In the genomic region with DNA sequence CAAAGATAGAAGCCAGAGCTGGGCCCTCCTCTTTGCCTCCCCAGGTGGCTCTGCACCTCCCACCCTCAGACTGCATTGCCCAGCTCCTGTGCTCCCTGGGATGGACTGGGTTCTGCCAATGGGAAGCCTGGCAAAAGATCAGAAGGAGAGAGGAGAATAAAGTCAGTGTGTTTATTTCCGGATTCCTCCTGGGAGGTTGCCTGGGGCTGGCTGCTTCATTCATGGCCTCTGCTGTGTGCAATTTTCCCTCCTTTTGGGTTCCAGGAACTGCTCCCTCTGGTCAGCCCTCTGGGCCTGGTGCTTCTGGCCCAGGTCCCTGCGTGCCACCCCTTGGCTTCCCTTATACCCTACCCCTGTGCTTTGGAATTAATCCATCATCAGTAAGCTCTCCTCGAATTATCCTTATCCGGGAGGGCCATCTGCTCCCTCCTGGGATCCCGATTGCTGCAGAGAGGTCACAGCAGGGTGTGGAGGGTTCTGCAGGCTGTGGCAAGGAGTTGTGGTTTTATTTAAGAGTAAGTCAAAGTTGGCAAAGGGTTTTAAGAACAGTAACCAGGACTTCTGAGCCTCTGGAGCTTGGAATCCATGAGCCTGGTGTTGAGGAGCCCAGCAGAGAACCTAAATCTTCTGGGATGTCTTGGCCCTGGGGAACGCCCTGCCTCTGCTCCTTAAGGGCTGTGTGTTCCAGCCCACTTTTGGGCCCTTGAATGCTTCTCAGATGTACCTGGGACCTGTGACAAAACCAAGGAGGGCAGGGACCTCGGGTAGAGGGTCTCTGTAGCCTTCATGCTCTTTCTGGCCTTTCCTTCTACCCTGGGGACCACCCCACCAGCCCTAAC, we compare ENCODE assay signal across 9 cellular contexts. TPM values are rescaled to one million over a fixed set of nuclear protein-coding genes. Genes with fewer than 3 reads are reported as not detected.
DNase-seq lines count a peak whose midpoint lies in the region; ATAC-seq and TF ChIP-seq lines count a peak whose summit lies in the region.
"Had no signal": no experiment of that assay in that cellular context is flagged by ENCODE, and none has a peak within 500 bp of the region (broad histone marks: within the 10 kb centered on the region; RNA-seq: fewer than 3 reads in every experiment).

No MANE protein-coding gene starts in this region.

- H3K4me1 ChIP-seq in uterus: no peaks in the 10 kb centered on the region

- DNase-seq in NCI-H2171 treated with DMSO at 0.1 percent for 48 hours (lab: John Stamatoyannopoulos, UW) (peak; percentile 28), NCI-H2171 (lab: John Stamatoyannopoulos, UW) (no peak), brain microvascular endothelial cell (no peak), iPS-NIHi7 (ENCODE audit: extremely low spot score) (peak; percentile 39), uterus (no peak), activated gamma-delta T cell (lab: John Stamatoyannopoulos, UW) (no peak)
- DNase-seq: NCI-H1436 treated with DMSO at 0.1 percent for 48 hours had no signal

- intact Hi-C loops in uterus (cut with DNase I; ENCODE audit: low total_unique reads): no loop called here

- H3K4me3 ChIP-seq in brain microvascular endothelial cell (ENCODE audit: low read depth, low read length) (no peak overlapping the region), uterus (no peak overlapping the region)

- H3K27ac ChIP-seq in brain microvascular endothelial cell (peak overlapping the region; percentile 75), uterus (peak overlapping the region; percentile 58 to 65)

- no peaks in the 10 kb centered on the region for H3K9me3 ChIP-seq in uterus

- H3K27me3 ChIP-seq in brain microvascular endothelial cell (replicated peaks): no peaks in the 10 kb centered on the region
- no peaks in the 10 kb centered on the region for H3K27me3 ChIP-seq in uterus

- H3K36me3 ChIP-seq in brain microvascular endothelial cell (replicated peaks) (no peaks in the 10 kb centered on the region), uterus (no peaks in the 10 kb centered on the region)

- no peak for TF ChIP-seq POLR2A in uterus (IDR thresholded peaks at IDR 0.05)

- in situ Hi-C loops in brain microvascular endothelial cell (cut with HindIII; ENCODE audit: low pct_ligation_motif_present, low sequenced_read_pairs): loop anchor here (25.0 kb wide), 1 partner anchor 242 kb away; no protein-coding TSS in a partner anchor

- no peak for ATAC-seq in HG03432 (IDR thresholded peaks at IDR 0.05; ENCODE audit: unreplicated experiment)
- ATAC-seq in GM19463 (IDR thresholded peaks at IDR 0.05; ENCODE audit: unreplicated experiment): no peak

- no peak for TF ChIP-seq CTCF in brain microvascular endothelial cell (IDR thresholded peaks at IDR 0.05; ENCODE audit: low read depth, low read length, missing control alignments)
- TF ChIP-seq CTCF in uterus (IDR thresholded peaks at IDR 0.05): no peak

RNA-seq across cellular contexts. Expression of a gene that starts 8.2 kb away (rescaled TPM):
- total RNA-seq in uterus: 100 to 1,000 TPM; 130 to 578 (median 324) TPM

RNA-seq across cellular contexts. Expression of a gene that starts 38.1 kb away (rescaled TPM):
- 10 to 100 TPM; 28.8 to 52.9 (median 36.3) TPM for total RNA-seq in uterus

Comparison
In these comparisons a context has a peak if more than half of its experiments do, and no peak if none do; other contexts are left out.
1. DNase-seq: peak in NCI-H2171 treated with DMSO at 0.1 percent for 48 hours (single experiment) and iPS-NIHi7 (single experiment); none in NCI-H2171 (single experiment), brain microvascular endothelial cell (single experiment), uterus (0 of 2) and activated gamma-delta T cell (single experiment).